Comparison of ENCODE assay signal across 8 cellular contexts in genomic region chr21:17613242-17613676, GRCh38. TPM values are rescaled to one million over a fixed set of nuclear protein-coding genes. Genes with fewer than 3 reads are reported as not detected.
DNase-seq lines count a peak whose midpoint lies in the region; ATAC-seq and TF ChIP-seq lines count a peak whose summit lies in the region.

No MANE protein-coding gene starts in this region.

- peak overlapping the region; percentile 26 for H3K18ac ChIP-seq in trophoblast cell (ENCODE audit: low read length)

- no peak overlapping the region for H3K23ac ChIP-seq in trophoblast cell (ENCODE audit: low read length)

- peaks cover 26 to 33% of the 10 kb centered on the region in 2 donors for H3K36me3 Mint-ChIP-seq in activated naive CD4-positive, alpha-beta T cell treated with anti-CD3 and anti-CD28 coated beads, Interleukin-2, amount 50 U/mL, for 72 hours

- peak overlapping the region; percentile 93 for H4K8ac ChIP-seq in trophoblast cell (ENCODE audit: low read depth, low read length)

- peaks cover 17% of the 10 kb centered on the region; the same call in 1 of the 2 replicates for H4K20me1 ChIP-seq in KMS-11 (ENCODE audit: insufficient read depth)

- H3K4me3 ChIP-seq in KMS-11 (IDR thresholded peaks at IDR 0.05; ENCODE audit: insufficient read depth, low read depth, low read length) (no peak overlapping the region), cardiac muscle cell (peak overlapping the region; percentile 96), trophoblast cell (ENCODE audit: low read depth, low read length) (peak overlapping the region; percentile 85)

- peak overlapping the region; percentile 5 for H2BK12ac ChIP-seq in trophoblast cell (ENCODE audit: low read length)

- 0 out of 2 replicates have a peak overlapping the region, but pooled peaks have one; percentile 26 for H3K4me2 ChIP-seq in KMS-11
- peak overlapping the region; percentile 85 for H3K4me2 ChIP-seq in trophoblast cell (ENCODE audit: low read length)

- peak overlapping the region; percentile 13 for H3K4ac ChIP-seq in trophoblast cell (ENCODE audit: low read depth, low read length)

- no peaks in the 10 kb centered on the region for H3K27me3 ChIP-seq in KMS-11 (ENCODE audit: insufficient read depth, low read depth)
- no peaks in the 10 kb centered on the region for H3K27me3 ChIP-seq in cardiac muscle cell
- H3K27me3 ChIP-seq in trophoblast cell (ENCODE audit: insufficient read depth, low read length) = no peaks in the 10 kb centered on the region

- H3K4me1 ChIP-seq in KMS-11 (ENCODE audit: low read depth, poor library complexity, severe bottlenecking) (peaks cover 19% of the 10 kb centered on the region), cardiac muscle cell (ENCODE audit: low read depth) (peaks cover 7% of the 10 kb centered on the region), trophoblast cell (ENCODE audit: control insufficient read depth in 1 of 2, insufficient read depth in 2 of 2, low read length in 2 of 2) (peaks cover 7 to 10% of the 10 kb centered on the region in 2 experiments)

- peak overlapping the region; percentile 54 for H4K12ac ChIP-seq in trophoblast cell (ENCODE audit: low read depth, low read length)

- H3K79me2 ChIP-seq in KMS-11 (ENCODE audit: insufficient read depth, low read depth) (peaks cover 40% of the 10 kb centered on the region), trophoblast cell (ENCODE audit: control insufficient read depth, insufficient read depth, low read length, poor library complexity) (peaks cover 18% of the 10 kb centered on the region)

- H3K14ac ChIP-seq in trophoblast cell (ENCODE audit: low read length) = peak overlapping the region; percentile 23

- H3K79me1 ChIP-seq in trophoblast cell (ENCODE audit: low read length) = peaks cover 19% of the 10 kb centered on the region

- ATAC-seq in activated naive CD4-positive, alpha-beta T cell treated with anti-CD3 and anti-CD28 coated beads, Interleukin-2, amount 50 U/mL, for 72 hours = no peak

- H4K91ac ChIP-seq in trophoblast cell (ENCODE audit: low read depth, low read length) = peak overlapping the region; percentile 77

- TF ChIP-seq CTCF in KMS-11 (conservative IDR thresholded peaks at IDR 0.05; ENCODE audit: low read depth, low read length) (no peak), cardiac muscle cell (IDR thresholded peaks at IDR 0.05; ENCODE audit: low read depth, low read length) (no peak)

- no peaks in the 10 kb centered on the region for H3K9me3 ChIP-seq in cardiac muscle cell (ENCODE audit: low read depth)
- H3K9me3 ChIP-seq in trophoblast cell (ENCODE audit: insufficient read depth, low read depth, low read length) = no peaks in the 10 kb centered on the region

- DNase-seq in NCI-H1417 (lab: John Stamatoyannopoulos, UW) = peak; percentile 24 to 55 (median 26)
- no peak for DNase-seq in NCI-H1417 treated with DMSO at 0.1 percent for 48 hours (lab: John Stamatoyannopoulos, UW)
- DNase-seq in activated naive CD4-positive, alpha-beta T cell treated with anti-CD3 and anti-CD28 coated beads, Interleukin-2, amount 50 U/mL, for 72 hours (ENCODE audit: low spot score in 2 of 2) = peak in 1 of 2 donors; percentile 13
- DNase-seq in cardiac muscle cell (ENCODE audit: low read depth in 1 of 2, low spot score in 1 of 2) = peak in 1 of 2 donors; percentile 40
- DNase-seq in trophoblast cell = peak in 1 of 2 donors; percentile 6
- DNase-seq in stimulated activated naive CD4-positive, alpha-beta T cell treated with Interleukin-2 at 50 U/mL for 16 hours (lab: John Stamatoyannopoulos, UW) = no peak
- DNase-seq in cerebellum (ENCODE audit: low spot score) = no peak

- H3K9me3 Mint-ChIP-seq in activated naive CD4-positive, alpha-beta T cell treated with anti-CD3 and anti-CD28 coated beads, Interleukin-2, amount 50 U/mL, for 72 hours = no peaks in the 10 kb centered on the region

- H3K9ac ChIP-seq in KMS-11 (peak overlapping the region; percentile 93; the same call in 1 of the 2 replicates), trophoblast cell (ENCODE audit: low read length) (peak overlapping the region; percentile 48)

- H3K36me3 ChIP-seq in KMS-11 (ENCODE audit: insufficient read depth) = no peaks in the 10 kb centered on the region
- H3K36me3 ChIP-seq in cardiac muscle cell = no peaks in the 10 kb centered on the region
- H3K36me3 ChIP-seq in trophoblast cell (ENCODE audit: control insufficient read depth in 1 of 2, insufficient read depth in 2 of 2, low read length in 2 of 2) = peaks cover 0 to 3% of the 10 kb centered on the region in 2 experiments

- H2BK120ac ChIP-seq in trophoblast cell (ENCODE audit: insufficient read depth, low read length, poor library complexity) = peak overlapping the region; percentile 10

- no peak overlapping the region for H3K27ac ChIP-seq in KMS-11
- no peak overlapping the region for H3K27ac ChIP-seq in cardiac muscle cell
- no peak overlapping the region for H3K27ac ChIP-seq in trophoblast cell (ENCODE audit: low read depth, low read length)

- peak overlapping the region; percentile 36 for H2BK5ac ChIP-seq in trophoblast cell (ENCODE audit: low read depth, low read length, poor library complexity)

- H2AFZ ChIP-seq in KMS-11 (ENCODE audit: low read depth) = peak overlapping the region; percentile 70
- peak overlapping the region; percentile 77 for H2AFZ ChIP-seq in trophoblast cell (ENCODE audit: insufficient read depth, low read length, poor library complexity)

- peak overlapping the region; percentile 62 to 82 for H3K27ac Mint-ChIP-seq in activated naive CD4-positive, alpha-beta T cell treated with anti-CD3 and anti-CD28 coated beads, Interleukin-2, amount 50 U/mL, for 72 hours

- H2AK5ac ChIP-seq in trophoblast cell (ENCODE audit: low read length) = peak overlapping the region; percentile 7

- WGBS in trophoblast cell (ENCODE audit: extremely low coverage, insufficient coverage, insufficient read length) = no CpG with 5 or more reads among the region's 16 CpGs

RNA-seq across cellular contexts. Expression of gene BTG3, which starts 0.6 kb away (rescaled TPM):
- 10 to 100 TPM; 29.0 to 95.7 TPM for total RNA-seq in activated naive CD4-positive, alpha-beta T cell treated with anti-CD3 and anti-CD28 coated beads, Interleukin-2, amount 50 U/mL, for 72 hours
- total RNA-seq in cardiac muscle cell (43.6 and 60.8 TPM in 2 replicates), cerebellum (23.2 TPM)
- 43.7 and 54.7 TPM in 2 replicates for polyA plus RNA-seq in cardiac muscle cell
- 93.4 and 94.2 TPM in 2 replicates for polyA plus RNA-seq in trophoblast cell (2013)

Comparison
In these comparisons a context has a peak if more than half of its experiments do, and no peak if none do; other contexts are left out.
1. DNase-seq: peak in NCI-H1417 (3 of 3); none in NCI-H1417 treated with DMSO at 0.1 percent for 48 hours (single experiment), stimulated activated naive CD4-positive, alpha-beta T cell treated with Interleukin-2 at 50 U/mL for 16 hours (single experiment) and cerebellum (single experiment).